In genomic region chr2:231393149-231394131, GRCh38 we compare ENCODE assay signal across 9 cellular contexts. TPM values are rescaled to one million over a fixed set of nuclear protein-coding genes. Genes with fewer than 3 reads are reported as not detected.
DNase-seq lines count a peak whose midpoint lies in the region; ATAC-seq, FAIRE-seq and TF ChIP-seq lines count a peak whose summit lies in the region.
"Had no signal": no experiment of that assay in that cellular context is flagged by ENCODE, and none has a peak within 500 bp of the region (broad histone marks: within the 10 kb centered on the region; RNA-seq: fewer than 3 reads in every experiment).

No MANE protein-coding gene starts in this region.

- peak; percentile 6 for TF ChIP-seq CTCF in bronchial epithelial cell (IDR thresholded peaks at IDR 0.05; ENCODE audit: insufficient read depth, low read length, severe bottlenecking)
- TF ChIP-seq CTCF in ascending aorta (IDR thresholded peaks at IDR 0.05), result no peak

- FAIRE-seq in bronchial epithelial cell (lab: Jason Lieb, UNC), result peak; percentile 68
- FAIRE-seq: endometrium had no signal

- H3K4me1 ChIP-seq in ascending aorta, result no peaks in the 10 kb centered on the region

- H3K9me3 ChIP-seq in ascending aorta, result no peaks in the 10 kb centered on the region

- intact Hi-C loops in ascending aorta (cut with DNase I), result no loop called here

- TF ChIP-seq POLR2A in GM18526 (IDR thresholded peaks at IDR 0.05; ENCODE audit: extremely low read depth, insufficient read length), result peak; percentile 61

- CTCF ChIA-PET in HEK293T (lab: Yijun Ruan, JAX), result no interaction called here

- no peak overlapping the region for H3K27ac ChIP-seq in ascending aorta

- H3K27me3 ChIP-seq in bronchial epithelial cell (ENCODE audit: control insufficient read depth, insufficient read depth, low read length), result peaks cover 2% of the 10 kb centered on the region
- H3K27me3 ChIP-seq in ascending aorta, result no peaks in the 10 kb centered on the region

- H3K4me3 ChIP-seq in bronchial epithelial cell (ENCODE audit: low read depth, low read length), result no peak overlapping the region
- H3K4me3 ChIP-seq in ascending aorta, result no peak overlapping the region

- POLR2A ChIA-PET in HEK293T (lab: Yijun Ruan, JAX), result no interaction called here

- peak; percentile 35 for ATAC-seq in HG03378 (IDR thresholded peaks at IDR 0.05; ENCODE audit: unreplicated experiment)

- H3K36me3 ChIP-seq in bronchial epithelial cell (ENCODE audit: control insufficient read depth, insufficient read depth, low read length) (no peaks in the 10 kb centered on the region), ascending aorta (no peaks in the 10 kb centered on the region)

- DNase-seq in 8988T, result peak; percentile 83
- no peak for DNase-seq in bronchial epithelial cell (ENCODE audit: low read depth)
- peak; percentile 27 to 40 for DNase-seq in stimulated activated CD8-positive, alpha-beta memory T cell treated with anti-CD3 and anti-CD28 coated beads, Interleukin-15, amount 100 ng/mL, for 4 hours (ENCODE audit: low read depth in 2 of 2)
- no peak for DNase-seq in EL
- DNase-seq in HEK293T (ENCODE audit: extremely low spot score), result no peak
- DNase-seq in ascending aorta (ENCODE audit: low spot score in 2 of 2), result no peak

TF ChIP-seq in HEK293T, 16 proteins besides CTCF, POLR2A, EP300 and RAD21:
- TF ChIP-seq SP1 (IDR thresholded peaks at IDR 0.05) (no peak), SUZ12 (IDR thresholded peaks at IDR 0.05) (no peak), HDGF (IDR thresholded peaks at IDR 0.05; ENCODE audit: borderline replicate concordance) (no peak), TARDBP (IDR thresholded peaks at IDR 0.05) (no peak), ARNT (IDR thresholded peaks at IDR 0.05) (no peak), ELF4 (IDR thresholded peaks at IDR 0.05) (no peak), FOXK2 (IDR thresholded peaks at IDR 0.05) (no peak), LEF1 (IDR thresholded peaks at IDR 0.05; ENCODE audit: borderline replicate concordance) (no peak), BHLHE40 (IDR thresholded peaks at IDR 0.05; ENCODE audit: borderline replicate concordance) (no peak), CTBP1 (IDR thresholded peaks at IDR 0.05; ENCODE audit: borderline replicate concordance) (no peak), ZNF384 (IDR thresholded peaks at IDR 0.05) (no peak), FOXA1 (IDR thresholded peaks at IDR 0.05) (no peak), NFRKB (IDR thresholded peaks at IDR 0.05) (no peak), L3MBTL2 (conservative IDR thresholded peaks at IDR 0.05) (no peak), FOXM1 (IDR thresholded peaks at IDR 0.05; ENCODE audit: borderline replicate concordance) (no peak)
- TF ChIP-seq, protein P1, sequence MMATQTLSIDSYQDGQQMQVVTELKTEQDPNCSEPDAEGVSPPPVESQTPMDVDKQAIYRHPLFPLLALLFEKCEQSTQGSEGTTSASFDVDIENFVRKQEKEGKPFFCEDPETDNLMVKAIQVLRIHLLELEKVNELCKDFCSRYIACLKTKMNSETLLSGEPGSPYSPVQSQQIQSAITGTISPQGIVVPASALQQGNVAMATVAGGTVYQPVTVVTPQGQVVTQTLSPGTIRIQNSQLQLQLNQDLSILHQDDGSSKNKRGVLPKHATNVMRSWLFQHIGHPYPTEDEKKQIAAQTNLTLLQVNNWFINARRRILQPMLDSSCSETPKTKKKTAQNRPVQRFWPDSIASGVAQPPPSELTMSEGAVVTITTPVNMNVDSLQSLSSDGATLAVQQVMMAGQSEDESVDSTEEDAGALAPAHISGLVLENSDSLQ (IDR thresholded peaks at IDR 0.05), result no peak

RNA-seq across cellular contexts. Expression of gene B3GNT7, which starts 2.1 kb away (rescaled TPM):
- total RNA-seq in bronchial epithelial cell (0.26 and 0.38 TPM in 2 replicates), ascending aorta (0.64 TPM)

Comparison
In these comparisons a context has a peak if more than half of its experiments do, and no peak if none do; other contexts are left out.
1. DNase-seq: peak in 8988T (single experiment) and stimulated activated CD8-positive, alpha-beta memory T cell treated with anti-CD3 and anti-CD28 coated beads, Interleukin-15, amount 100 ng/mL, for 4 hours (2 of 2); none in bronchial epithelial cell (single experiment), EL (single experiment), HEK293T (single experiment) and ascending aorta (0 of 2).